8 cellular contexts compared by ENCODE assay signal in genomic region chr5:42950091-42950465, GRCh38.
DNase-seq lines count a peak whose midpoint lies in the region; ATAC-seq, FAIRE-seq and TF ChIP-seq lines count a peak whose summit lies in the region.

No MANE protein-coding gene starts in this region.

- H3K36me3 ChIP-seq in adrenal gland (replicated peaks in 1 of 2), result no peaks in the 10 kb centered on the region
- H3K36me3 ChIP-seq in mucosa of rectum (ENCODE audit: control insufficient read depth in 2 of 2, insufficient read depth in 2 of 2, low read length in 2 of 2), result no peaks in the 10 kb centered on the region

- no peak overlapping the region for H4K91ac ChIP-seq in H9 (ENCODE audit: insufficient read length, low read depth, low read length)

- H3K27me3 ChIP-seq in H9 (ENCODE audit: insufficient read depth, low read length) (no peaks in the 10 kb centered on the region), adrenal gland (peaks cover 4% of the 10 kb centered on the region), mucosa of rectum (ENCODE audit: control insufficient read depth in 2 of 2, insufficient read depth in 2 of 2, low read length in 2 of 2) (peaks cover 27 to 28% of the 10 kb centered on the region in 2 donors)

- TF ChIP-seq EP300 in A549 (IDR thresholded peaks at IDR 0.05), result no peak

- TF ChIP-seq POLR2A in A549 (IDR thresholded peaks at IDR 0.05; ENCODE audit: low read length) (no peak), adrenal gland (IDR thresholded peaks at IDR 0.05) (no peak)

- POLR2A ChIA-PET in A549 (lab: Yijun Ruan, JAX), result interaction anchor here (0.6 to 3.1 kb wide), 13 partner anchors 21 to 1046 kb away, joined by 3 to 57 read pairs (median 4); partner anchors contain the start of genes RIMOC1, TMEM267 and ZNF131

- H3K9me3 ChIP-seq in A549 (peaks cover 35% of the 10 kb centered on the region), H9 (ENCODE audit: control insufficient read depth, low read depth, low read length) (peaks cover 8% of the 10 kb centered on the region), adrenal gland (replicated peaks in 1 of 3) (peaks cover 0 to 19% (median 0%) of the 10 kb centered on the region in 3 donors), mucosa of rectum (ENCODE audit: control insufficient read depth in 2 of 2, low read length in 2 of 2) (peaks cover 0 to 5% of the 10 kb centered on the region in 2 donors)

- CTCF ChIA-PET in A549 (lab: Yijun Ruan, JAX), result interaction anchor here (0.9 to 6.2 kb wide), 13 partner anchors 9 to 114 kb away, joined by 3 to 82 read pairs (median 4); no protein-coding TSS in a partner anchor

- DNase-seq in A549 (ENCODE audit: low read depth in 1 of 2, low spot score in 1 of 2), result no peak
- DNase-seq in H9, result no peak
- DNase-seq in adrenal gland, result no peak
- DNase-seq in hypothalamus (lab: John Stamatoyannopoulos, UW), result no peak
- DNase-seq in NCI-H1694 treated with DMSO at 0.1 percent for 48 hours (lab: John Stamatoyannopoulos, UW), result no peak

- H3K23ac ChIP-seq in H9 (ENCODE audit: insufficient read length, low read depth, low read length), result no peak overlapping the region

- H3K27me3 Mint-ChIP-seq in H9 (ENCODE audit: low read depth), result peaks cover 3% of the 10 kb centered on the region

- no peak overlapping the region for H3K4ac ChIP-seq in H9 (ENCODE audit: low read depth, low read length)

- no peak overlapping the region for H4K8ac ChIP-seq in H9 (replicated peaks; ENCODE audit: insufficient read length, low read depth, low read length)

- H3K4me1 ChIP-seq in A549 (peaks cover 24% of the 10 kb centered on the region), H9 (ENCODE audit: insufficient read depth, low read length) (no peaks in the 10 kb centered on the region), adrenal gland (replicated peaks in 1 of 2) (peaks cover 0 to 20% of the 10 kb centered on the region in 2 donors), mucosa of rectum (ENCODE audit: control insufficient read depth in 2 of 2, insufficient read depth in 2 of 2, low read length in 2 of 2) (peaks cover 12 to 29% of the 10 kb centered on the region in 2 donors)

- H2BK12ac ChIP-seq in H9 (ENCODE audit: insufficient read length, low read depth, low read length), result no peak overlapping the region

- no peak overlapping the region for H3K27ac Mint-ChIP-seq in H9

- peak overlapping the region; percentile 95 to 99 for H3K27ac ChIP-seq in A549
- peak overlapping the region; percentile 62 for H3K27ac ChIP-seq in H9 (ENCODE audit: insufficient read length, low read depth, low read length)
- peak overlapping the region in 4 of 5 donors; percentile 4 to 93 (median 91) for H3K27ac ChIP-seq in adrenal gland
- H3K27ac ChIP-seq in mucosa of rectum (ENCODE audit: low read depth in 2 of 2, low read length in 2 of 2), result peak overlapping the region; percentile 82 to 94

- H3K18ac ChIP-seq in H9 (ENCODE audit: insufficient read length, low read depth, low read length), result no peak overlapping the region

- no peak overlapping the region for H3K4me3 Mint-ChIP-seq in H9

- no peaks in the 10 kb centered on the region for H4K20me1 ChIP-seq in H9 (ENCODE audit: control insufficient read depth, insufficient read depth, insufficient read length)

- no peak overlapping the region for H2AFZ ChIP-seq in H9 (ENCODE audit: low read length)

- H3T11ph ChIP-seq in H9 (ENCODE audit: low read length), result no peak overlapping the region

- H3K9ac ChIP-seq in H9 (ENCODE audit: extremely low read depth, insufficient read length, low read length), result no peak overlapping the region
- peak overlapping the region in 1 of 2 donors; percentile 83 for H3K9ac ChIP-seq in mucosa of rectum (ENCODE audit: low read depth in 1 of 2, low read length in 2 of 2)

- FAIRE-seq in A549 (lab: Jason Lieb, UNC), result no peak

- TF ChIP-seq RAD21 in A549 (conservative IDR thresholded peaks at IDR 0.05 in 1 of 2, IDR thresholded peaks at IDR 0.05 in 1 of 2), result no peak

- H2BK120ac ChIP-seq in H9 (ENCODE audit: low read depth, low read length, poor library complexity, severe bottlenecking), result no peak overlapping the region

- H3K9me3 Mint-ChIP-seq in H9, result peaks cover 13 to 22% of the 10 kb centered on the region in 2 experiments

- no peaks in the 10 kb centered on the region for H3K79me2 ChIP-seq in H9 (ENCODE audit: insufficient read depth, low read length)

- H3K23me2 ChIP-seq in H9 (ENCODE audit: insufficient read length, low read depth, low read length, poor library complexity, severe bottlenecking), result no peaks in the 10 kb centered on the region

- H3K4me2 ChIP-seq in A549 (peak overlapping the region; percentile 89), H9 (ENCODE audit: insufficient read depth, insufficient read length, low read length) (no peak overlapping the region)

- H3K4me1 Mint-ChIP-seq in H9, result peaks cover 5 to 7% of the 10 kb centered on the region in 2 experiments; a peak in 1 of 4 replicates

- H2AK5ac ChIP-seq in H9 (ENCODE audit: insufficient read length, low read length), result no peak overlapping the region

- H3K56ac ChIP-seq in H9 (ENCODE audit: insufficient read length, low read depth, low read length), result no peak overlapping the region

- H3K14ac ChIP-seq in H9 (ENCODE audit: insufficient read depth, low read length), result no peak overlapping the region

- H2BK20ac ChIP-seq in H9 (ENCODE audit: low read depth, low read length, poor library complexity, severe bottlenecking), result no peak overlapping the region

- 24% methylated on average over 7 of the region's 7 CpGs for WGBS in A549 (ENCODE audit: missing lambda C conversion rate)
- no CpG with 5 or more reads among the region's 7 CpGs for WGBS in H9 (ENCODE audit: extremely low coverage, insufficient read length, low lambda C conversion rate)
- 35 to 51% (median 41%) methylated on average over 7 of the region's 7 CpGs for WGBS in adrenal gland, 4 donors

- TF ChIP-seq CTCF in A549 (IDR thresholded peaks at IDR 0.05) (no peak), H9 (conservative IDR thresholded peaks at IDR 0.05) (no peak), adrenal gland (IDR thresholded peaks at IDR 0.05) (no peak)

- peaks cover 8 to 21% (median 21%) of the 10 kb centered on the region in 3 experiments; a peak in 6 of 7 replicates for H3K36me3 Mint-ChIP-seq in H9 (ENCODE audit: insufficient read depth in 1 of 3, low read depth in 3 of 3)

- no peak overlapping the region for H2BK15ac ChIP-seq in H9 (ENCODE audit: low read depth, low read length)

- H2BK5ac ChIP-seq in H9 (ENCODE audit: insufficient read length, low read length), result no peak overlapping the region

- H4K5ac ChIP-seq in H9 (ENCODE audit: insufficient read length, low read depth, low read length), result no peak overlapping the region

- H3K4me3 ChIP-seq in A549, result peak overlapping the region; percentile 37
- H3K4me3 ChIP-seq in adrenal gland, result peak overlapping the region in 1 of 4 donors; percentile 49
- peak overlapping the region; percentile 39 to 82 for H3K4me3 ChIP-seq in mucosa of rectum (ENCODE audit: low read length in 2 of 2)

- H3K79me1 ChIP-seq in H9 (ENCODE audit: insufficient read depth, low read depth, low read length, poor library complexity, severe bottlenecking), result no peaks in the 10 kb centered on the region

- ATAC-seq in A549 (no peak), GM19452 (IDR thresholded peaks at IDR 0.05; ENCODE audit: unreplicated experiment) (no peak), HG03135 (IDR thresholded peaks at IDR 0.05; ENCODE audit: unreplicated experiment) (no peak)

- intact Hi-C loops in adrenal gland (cut with DNase I), result loop anchor here (2.0 to 5.0 kb wide), 3 partner anchors 42 to 93 kb away; no protein-coding TSS in a partner anchor

TF ChIP-seq in A549, 52 proteins besides CTCF, POLR2A, EP300 and RAD21:
- TF ChIP-seq HOXA7 (CRISPR knock-in tag; IDR thresholded peaks at IDR 0.05) (0 out of 2 replicates have a peak, but pooled peaks have one; percentile 59), RCOR1 (IDR thresholded peaks at IDR 0.05; ENCODE audit: low read depth, low read length) (no peak)
